In the genomic region with DNA sequence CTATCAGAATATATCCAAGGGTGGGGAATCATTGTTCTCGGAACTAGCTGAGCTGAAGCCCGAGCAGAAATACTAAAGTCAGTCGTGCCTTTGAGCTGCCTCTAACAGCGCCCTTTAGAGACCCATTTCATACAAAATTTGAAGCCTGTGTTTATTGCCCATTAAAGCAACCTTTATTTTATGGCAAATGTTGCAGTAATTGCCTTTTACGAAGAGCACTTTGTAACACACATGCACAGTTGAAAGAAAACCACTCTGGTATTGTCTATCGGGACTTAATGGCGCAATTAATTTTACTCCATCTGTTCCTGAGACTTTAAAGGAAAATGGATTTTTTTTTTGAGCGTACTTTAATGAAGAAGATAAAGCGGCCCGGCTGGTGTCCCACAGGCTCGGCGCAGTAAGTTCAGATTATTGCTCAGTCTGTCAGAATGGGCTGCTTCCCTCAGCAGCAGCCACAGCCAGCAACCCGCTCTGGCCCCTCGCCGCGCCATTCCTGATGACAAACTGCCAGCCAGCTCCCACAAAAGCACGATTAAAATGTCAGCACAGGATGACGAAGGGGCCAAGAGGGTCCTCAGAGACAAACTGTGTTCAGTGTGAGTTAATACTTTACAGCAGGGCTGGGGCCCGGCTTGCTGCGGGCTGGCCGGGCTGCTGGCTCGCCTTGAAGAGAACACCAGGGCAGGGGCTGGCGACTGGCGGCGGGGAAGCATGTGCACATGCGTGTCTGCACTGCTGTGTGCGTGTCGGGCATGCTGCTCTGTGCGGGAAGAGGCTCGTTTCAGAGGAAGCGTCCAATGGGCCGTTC, we compare ENCODE assay signal across 11 cellular contexts.
DNase-seq lines count a peak whose midpoint lies in the region; ATAC-seq and TF ChIP-seq lines count a peak whose summit lies in the region.
"Had no signal": no experiment of that assay in that cellular context is flagged by ENCODE, and none has a peak within 500 bp of the region (broad histone marks: within the 10 kb centered on the region; RNA-seq: fewer than 3 reads in every experiment).

No MANE protein-coding gene starts in this region.

- H3K27me3 ChIP-seq in ovary (no peaks in the 10 kb centered on the region), right lobe of liver (no peaks in the 10 kb centered on the region)
- H3K27me3 ChIP-seq: transverse colon had no signal

- H3K9me3 Mint-ChIP-seq in progenitor cell of endocrine pancreas (ENCODE audit: low read depth): peaks cover 4% of the 10 kb centered on the region

- no peak overlapping the region for H3K27ac Mint-ChIP-seq in progenitor cell of endocrine pancreas
- H3K27ac Mint-ChIP-seq: CD14-positive monocyte had no signal

- intact Hi-C loops in ovary (cut with DNase I) (no loop called here), right lobe of liver (cut with DNase I) (no loop called here)

- H3K36me3 ChIP-seq in ovary: no peaks in the 10 kb centered on the region
- no peaks in the 10 kb centered on the region for H3K36me3 ChIP-seq in right lobe of liver
- H3K36me3 ChIP-seq: transverse colon had no signal

- H3K27ac ChIP-seq in ovary (peak overlapping the region in 1 of 2 donors; percentile 9), right lobe of liver (no peak overlapping the region), RWPE1 (no peak overlapping the region)
- H3K27ac ChIP-seq: transverse colon had no signal

- H3K9me3 ChIP-seq in ovary (no peaks in the 10 kb centered on the region), right lobe of liver (no peaks in the 10 kb centered on the region)
- H3K9me3 ChIP-seq: transverse colon had no signal

- H3K4me3 ChIP-seq in fibroblast of pulmonary artery (replicated peaks; ENCODE audit: low read depth, low read length) (no peak overlapping the region), ovary (no peak overlapping the region), right lobe of liver (no peak overlapping the region)
- H3K4me3 ChIP-seq: transverse colon had no signal

- peak; percentile 31 for DNase-seq in EL
- peak; percentile 85 for DNase-seq in NCI-H2171 treated with DMSO at 0.1 percent for 48 hours (lab: John Stamatoyannopoulos, UW)
- peak; percentile 6 for DNase-seq in fibroblast of pulmonary artery (ENCODE audit: low read depth)
- peak; percentile 20 to 54 (median 31) for DNase-seq in ovary
- DNase-seq in progenitor cell of endocrine pancreas (ENCODE audit: low spot score, unreplicated experiment): no peak
- DNase-seq in right lobe of liver: no peak
- no peak for DNase-seq in RWPE1 (ENCODE audit: low spot score)
- DNase-seq: KG1, transverse colon had no signal

- CTCF ChIA-PET in RWPE1 (lab: Yijun Ruan, JAX): no interaction called here

- TF ChIP-seq EP300 in ovary (IDR thresholded peaks at IDR 0.05): no peak

- peaks cover 3% of the 10 kb centered on the region for H3K36me3 Mint-ChIP-seq in progenitor cell of endocrine pancreas (ENCODE audit: insufficient read depth)
- H3K36me3 Mint-ChIP-seq: CD14-positive monocyte had no signal

- peaks cover 17% of the 10 kb centered on the region for H3K4me1 Mint-ChIP-seq in progenitor cell of endocrine pancreas (ENCODE audit: low read depth)

- H3K27me3 Mint-ChIP-seq in progenitor cell of endocrine pancreas: peaks cover 14% of the 10 kb centered on the region

- WGBS in ovary, 3 donors: 19 to 29% (median 25%) methylated on average over 32 of the region's 32 CpGs
- 81% methylated on average over 16 of the region's 32 CpGs for WGBS in right lobe of liver (ENCODE audit: insufficient coverage, low coverage, low lambda C conversion rate, missing lambda C conversion rate)

- H3K4me1 ChIP-seq in ovary (ENCODE audit: insufficient read depth) (no peaks in the 10 kb centered on the region), right lobe of liver (no peaks in the 10 kb centered on the region)

- H3K4me3 Mint-ChIP-seq in progenitor cell of endocrine pancreas (ENCODE audit: low read depth): no peak overlapping the region
- H3K4me3 Mint-ChIP-seq: CD14-positive monocyte had no signal

- ATAC-seq in HG02642 (IDR thresholded peaks at IDR 0.05; ENCODE audit: poor library complexity, unreplicated experiment) (no peak), right lobe of liver (no peak)

- TF ChIP-seq CTCF in fibroblast of pulmonary artery (IDR thresholded peaks at IDR 0.05; ENCODE audit: low read length, missing control alignments): no peak
- TF ChIP-seq CTCF in ovary (IDR thresholded peaks at IDR 0.05): no peak
- TF ChIP-seq CTCF in progenitor cell of endocrine pancreas (IDR thresholded peaks at IDR 0.05; ENCODE audit: unreplicated experiment): no peak
- TF ChIP-seq CTCF in right lobe of liver (IDR thresholded peaks at IDR 0.05): no peak
- no peak for TF ChIP-seq CTCF in RWPE1 (conservative IDR thresholded peaks at IDR 0.05; ENCODE audit: low read depth)

- TF ChIP-seq POLR2A in ovary (IDR thresholded peaks at IDR 0.05): no peak
- no peak for TF ChIP-seq POLR2A in right lobe of liver (IDR thresholded peaks at IDR 0.05)

- POLR2A ChIA-PET in RWPE1 (lab: Yijun Ruan, JAX; ENCODE audit: low non-redundant PET): no interaction called here

Comparison
In these comparisons a context has a peak if more than half of its experiments do, and no peak if none do; other contexts are left out.
1. DNase-seq: peak in EL (single experiment), NCI-H2171 treated with DMSO at 0.1 percent for 48 hours (single experiment), fibroblast of pulmonary artery (single experiment) and ovary (5 of 5); none in progenitor cell of endocrine pancreas (single experiment), right lobe of liver (0 of 3) and RWPE1 (single experiment).